In the genomic region with DNA sequence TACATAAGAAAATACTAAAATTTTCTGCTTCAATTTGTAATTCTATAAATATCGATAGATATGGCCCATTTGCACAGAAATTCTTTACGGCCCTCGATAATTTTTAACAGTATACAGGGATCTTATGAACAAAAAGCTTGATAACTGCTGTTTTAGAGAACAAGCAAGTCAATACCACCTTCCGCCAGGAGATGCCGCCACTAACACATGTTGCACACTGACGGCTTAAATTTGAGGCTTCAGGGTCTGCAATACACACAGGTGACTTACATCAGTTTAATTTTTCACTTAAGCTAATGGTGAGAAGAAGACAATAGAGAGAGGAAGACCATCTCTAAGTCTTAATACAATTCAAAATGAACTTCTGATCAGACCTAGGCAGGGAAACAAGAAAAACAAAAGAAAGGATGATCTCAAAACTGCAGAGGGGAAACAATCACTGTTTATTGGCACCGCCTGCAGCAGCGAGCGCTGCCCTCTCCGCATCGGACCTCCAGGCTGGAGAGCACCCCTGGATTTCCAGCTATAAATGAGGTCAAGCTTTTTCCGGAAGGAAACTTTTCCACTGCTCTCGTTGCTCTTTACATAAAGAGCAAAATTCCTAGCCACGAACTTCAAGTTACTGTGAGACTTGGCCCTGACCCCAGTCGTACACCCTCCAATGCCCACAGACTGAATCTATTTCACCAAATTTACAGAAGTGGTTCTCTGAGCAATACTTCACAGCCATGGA, we compare ENCODE assay signal across 8 cellular contexts. TPM values are rescaled to one million over a fixed set of nuclear protein-coding genes. Genes with fewer than 3 reads are reported as not detected.
DNase-seq lines count a peak whose midpoint lies in the region; ATAC-seq and TF ChIP-seq lines count a peak whose summit lies in the region.

No MANE protein-coding gene starts in this region.

- intact Hi-C loops in OCI-LY7 (cut with micrococcal nuclease; ENCODE audit: unreplicated experiment): loop anchor here (2.0 kb wide), 2 partner anchors 19 to 479 kb away; no protein-coding TSS in a partner anchor

- TF ChIP-seq CTCF in OCI-LY7 (conservative IDR thresholded peaks at IDR 0.05; ENCODE audit: low read length): peak; percentile 93
- TF ChIP-seq CTCF in foreskin keratinocyte (conservative IDR thresholded peaks at IDR 0.05): peak; percentile 78

- H3K27ac Mint-ChIP-seq in activated T-cell treated with anti-CD3 and anti-CD28 coated beads, Interleukin-2, amount 50 U/mL, for 72 hours: no peak overlapping the region

- no peak overlapping the region for H2AFZ ChIP-seq in OCI-LY7 (ENCODE audit: low read length)
- no peak overlapping the region for H2AFZ ChIP-seq in trophoblast cell (ENCODE audit: insufficient read depth, low read length, poor library complexity)

- WGBS in trophoblast cell (ENCODE audit: extremely low coverage, insufficient coverage, insufficient read length): no CpG with 5 or more reads among the region's 15 CpGs

- DNase-seq in CD1c-positive myeloid dendritic cell (ENCODE audit: extremely low spot score): peak; percentile 46
- peak; percentile 60 for DNase-seq in OCI-LY7 (ENCODE audit: low spot score)
- peak; percentile 51 to 53 for DNase-seq in activated T-cell treated with anti-CD3 and anti-CD28 coated beads, Interleukin-2, amount 50 U/mL, for 72 hours
- no peak for DNase-seq in foreskin keratinocyte
- peak; percentile 58 to 86 for DNase-seq in trophoblast cell

- H3K9me3 ChIP-seq in OCI-LY7 (ENCODE audit: low read length): no peaks in the 10 kb centered on the region
- peaks cover 5% of the 10 kb centered on the region for H3K9me3 ChIP-seq in trophoblast cell (ENCODE audit: insufficient read depth, low read depth, low read length)

- H3K79me2 ChIP-seq in OCI-LY7 (ENCODE audit: insufficient read depth, low read depth, low read length) (no peaks in the 10 kb centered on the region), trophoblast cell (ENCODE audit: control insufficient read depth, insufficient read depth, low read length, poor library complexity) (no peaks in the 10 kb centered on the region)

- no TSS peak for BruUV-seq in OCI-LY7 (replicated peaks; lab: Mats Ljungman, UMichigan)

- H3K9me2 ChIP-seq in OCI-LY7 (ENCODE audit: insufficient read depth, low read length): no peaks in the 10 kb centered on the region

- no peak overlapping the region for H4K91ac ChIP-seq in trophoblast cell (ENCODE audit: low read depth, low read length)

- H3K4ac ChIP-seq in trophoblast cell (ENCODE audit: low read depth, low read length): no peak overlapping the region

- H3K36me3 ChIP-seq in OCI-LY7 (ENCODE audit: insufficient read depth, low read length): no peaks in the 10 kb centered on the region
- H3K36me3 ChIP-seq in trophoblast cell (ENCODE audit: control insufficient read depth in 1 of 2, insufficient read depth in 2 of 2, low read length in 2 of 2): no peaks in the 10 kb centered on the region

- no peak overlapping the region for H3K18ac ChIP-seq in trophoblast cell (ENCODE audit: low read length)

- H2BK5ac ChIP-seq in trophoblast cell (ENCODE audit: low read depth, low read length, poor library complexity): no peak overlapping the region

- no peak for TF ChIP-seq EP300 in Ishikawa (IDR thresholded peaks at IDR 0.05; ENCODE audit: borderline replicate concordance)

- peak; percentile 87 for ATAC-seq in GM19351 (IDR thresholded peaks at IDR 0.05; ENCODE audit: unreplicated experiment)
- peak in 1 of 2 donors; percentile 44 for ATAC-seq in activated T-cell treated with anti-CD3 and anti-CD28 coated beads, Interleukin-2, amount 50 U/mL, for 72 hours (replicated peaks in 1 of 2)
- ATAC-seq in foreskin keratinocyte: peak; percentile 75
- ATAC-seq in HG03439 (IDR thresholded peaks at IDR 0.05; ENCODE audit: unreplicated experiment): no peak

- TF ChIP-seq RAD21 in Ishikawa (IDR thresholded peaks at IDR 0.05; ENCODE audit: low read depth): peak; percentile 82

- peaks cover 10% of the 10 kb centered on the region for H3K27me3 ChIP-seq in foreskin keratinocyte
- no peaks in the 10 kb centered on the region for H3K27me3 ChIP-seq in trophoblast cell (ENCODE audit: insufficient read depth, low read length)

- H3K4me3 ChIP-seq in OCI-LY7 (ENCODE audit: low read depth, low read length, poor library complexity, severe bottlenecking) (no peak overlapping the region), trophoblast cell (ENCODE audit: low read depth, low read length) (no peak overlapping the region)

- H3K36me3 Mint-ChIP-seq in activated T-cell treated with anti-CD3 and anti-CD28 coated beads, Interleukin-2, amount 50 U/mL, for 72 hours (ENCODE audit: insufficient read depth in 2 of 2): no peaks in the 10 kb centered on the region

- no peak overlapping the region for H3K4me2 ChIP-seq in OCI-LY7 (ENCODE audit: low read length)
- H3K4me2 ChIP-seq in trophoblast cell (ENCODE audit: low read length): no peak overlapping the region

- no peak overlapping the region for H3K27ac ChIP-seq in OCI-LY7 (ENCODE audit: low read depth, low read length, poor library complexity, severe bottlenecking)
- no peak overlapping the region for H3K27ac ChIP-seq in foreskin keratinocyte
- no peak overlapping the region for H3K27ac ChIP-seq in trophoblast cell (ENCODE audit: low read depth, low read length)

- H4K12ac ChIP-seq in trophoblast cell (ENCODE audit: low read depth, low read length): no peak overlapping the region

- peaks cover 42% of the 10 kb centered on the region for H3K27me3 Mint-ChIP-seq in activated T-cell treated with anti-CD3 and anti-CD28 coated beads, Interleukin-2, amount 50 U/mL, for 72 hours (ENCODE audit: low read depth)

- no peak overlapping the region for H3K14ac ChIP-seq in trophoblast cell (ENCODE audit: low read length)

- H3K9me3 Mint-ChIP-seq in activated T-cell treated with anti-CD3 and anti-CD28 coated beads, Interleukin-2, amount 50 U/mL, for 72 hours: no peaks in the 10 kb centered on the region

- H3K4me1 ChIP-seq in OCI-LY7 (ENCODE audit: insufficient read depth, low read length, poor library complexity, severe bottlenecking) (no peaks in the 10 kb centered on the region), foreskin keratinocyte (no peaks in the 10 kb centered on the region), trophoblast cell (ENCODE audit: control insufficient read depth in 1 of 2, insufficient read depth in 2 of 2, low read length in 2 of 2) (no peaks in the 10 kb centered on the region)

- H4K20me1 ChIP-seq in OCI-LY7 (ENCODE audit: insufficient read depth, low read length): no peaks in the 10 kb centered on the region

- no peak overlapping the region for H2AK5ac ChIP-seq in trophoblast cell (ENCODE audit: low read length)

- no peak overlapping the region for H3K9ac ChIP-seq in trophoblast cell (ENCODE audit: low read length)

- H3K79me1 ChIP-seq in trophoblast cell (ENCODE audit: low read length): no peaks in the 10 kb centered on the region

- POLR2A ChIA-PET in OCI-LY7 (lab: Charles Lee): interaction anchor here (0.8 kb wide), 1 partner anchor 943 kb away, joined by 3 read pairs; no protein-coding TSS in a partner anchor

- H4K8ac ChIP-seq in trophoblast cell (ENCODE audit: low read depth, low read length): no peak overlapping the region

- no peak overlapping the region for H2BK12ac ChIP-seq in trophoblast cell (ENCODE audit: low read length)

- CTCF ChIA-PET in OCI-LY7 (lab: Charles Lee; ENCODE audit: unreplicated experiment): no interaction called here

- H3K23ac ChIP-seq in trophoblast cell (ENCODE audit: low read length): no peak overlapping the region

- H3K4me1 Mint-ChIP-seq in activated T-cell treated with anti-CD3 and anti-CD28 coated beads, Interleukin-2, amount 50 U/mL, for 72 hours (ENCODE audit: low read depth): no peaks in the 10 kb centered on the region

- no peak overlapping the region for H2BK120ac ChIP-seq in trophoblast cell (ENCODE audit: insufficient read depth, low read length, poor library complexity)

- H3K4me3 Mint-ChIP-seq in activated T-cell treated with anti-CD3 and anti-CD28 coated beads, Interleukin-2, amount 50 U/mL, for 72 hours: no peak overlapping the region

TF ChIP-seq in Ishikawa, 13 proteins besides CTCF, POLR2A, EP300 and RAD21 (continues in another document):
- TF ChIP-seq, protein P1, sequence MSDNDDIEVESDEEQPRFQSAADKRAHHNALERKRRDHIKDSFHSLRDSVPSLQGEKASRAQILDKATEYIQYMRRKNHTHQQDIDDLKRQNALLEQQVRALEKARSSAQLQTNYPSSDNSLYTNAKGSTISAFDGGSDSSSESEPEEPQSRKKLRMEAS (IDR thresholded peaks at IDR 0.05): no peak
- TF ChIP-seq TEAD4 (IDR thresholded peaks at IDR 0.05): no peak
- no peak for TF ChIP-seq TAF1 (IDR thresholded peaks at IDR 0.05; ENCODE audit: low read depth)
- TF ChIP-seq, protein P2, sequence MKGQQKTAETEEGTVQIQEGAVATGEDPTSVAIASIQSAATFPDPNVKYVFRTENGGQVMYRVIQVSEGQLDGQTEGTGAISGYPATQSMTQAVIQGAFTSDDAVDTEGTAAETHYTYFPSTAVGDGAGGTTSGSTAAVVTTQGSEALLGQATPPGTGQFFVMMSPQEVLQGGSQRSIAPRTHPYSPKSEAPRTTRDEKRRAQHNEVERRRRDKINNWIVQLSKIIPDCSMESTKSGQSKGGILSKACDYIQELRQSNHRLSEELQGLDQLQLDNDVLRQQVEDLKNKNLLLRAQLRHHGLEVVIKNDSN (IDR thresholded peaks at IDR 0.05): no peak

RNA-seq across cellular contexts. Expression of a gene that starts 53.9 kb away (rescaled TPM):
- total RNA-seq in OCI-LY7 (2014; rRNA removed; shearing (Covaris generic)): not detected in 2 replicates
- total RNA-seq in OCI-LY7 (2022) (not detected in 2 replicates), foreskin keratinocyte (not detected in 2 replicates)
- not detected for total RNA-seq in activated T-cell treated with anti-CD3 and anti-CD28 coated beads, Interleukin-2, amount 50 U/mL, for 72 hours
- polyA plus RNA-seq in foreskin keratinocyte: not detected in 2 replicates
- polyA plus RNA-seq in trophoblast cell (2013): 0.11 and 0.14 TPM in 2 replicates

Comparison
In these comparisons a context has a peak if more than half of its experiments do, and no peak if none do; other contexts are left out.
1. DNase-seq: peak in CD1c-positive myeloid dendritic cell (single experiment), OCI-LY7 (single experiment), activated T-cell treated with anti-CD3 and anti-CD28 coated beads, Interleukin-2, amount 50 U/mL, for 72 hours (2 of 2) and trophoblast cell (2 of 2); none in foreskin keratinocyte (0 of 2).